ENCODE assay signal across 9 cellular contexts in genomic region chr7:76225379-76225778, GRCh38. TPM values are rescaled to one million over a fixed set of nuclear protein-coding genes. Genes with fewer than 3 reads are reported as not detected.
DNase-seq lines count a peak whose midpoint lies in the region; ATAC-seq and TF ChIP-seq lines count a peak whose summit lies in the region.
"Had no signal": no experiment of that assay in that cellular context is flagged by ENCODE, and none has a peak within 500 bp of the region (broad histone marks: within the 10 kb centered on the region; RNA-seq: fewer than 3 reads in every experiment).

No MANE protein-coding gene starts in this region.

- POLR2A ChIA-PET in activated CD4-positive, alpha-beta memory T cell treated with anti-CD3 and anti-CD28 coated beads for 36 hours (lab: Charles Lee) = no interaction called here

- H3K27ac Mint-ChIP-seq in activated CD4-positive, alpha-beta memory T cell treated with anti-CD3 and anti-CD28 coated beads for 36 hours = no peak overlapping the region

- no peak overlapping the region for H3K4me3 Mint-ChIP-seq in activated CD4-positive, alpha-beta memory T cell treated with anti-CD3 and anti-CD28 coated beads for 36 hours

- H3K4me3 ChIP-seq in dorsolateral prefrontal cortex = no peak overlapping the region

- CTCF ChIA-PET in activated CD4-positive, alpha-beta memory T cell treated with anti-CD3 and anti-CD28 coated beads for 36 hours (lab: Charles Lee) = interaction anchor here (1.1 kb wide), 1 partner anchor 66 kb away, joined by 3 read pairs; no protein-coding TSS in a partner anchor

- ATAC-seq in GM18498 (IDR thresholded peaks at IDR 0.05; ENCODE audit: unreplicated experiment) = no peak

- DNase-seq in AG08395 (ENCODE audit: low spot score) = peak; percentile 52
- DNase-seq in HuH-7.5 (ENCODE audit: low spot score) = peak; percentile 41
- peak; percentile 44 for DNase-seq in activated CD4-positive, alpha-beta memory T cell treated with anti-CD3 and anti-CD28 coated beads for 36 hours
- DNase-seq in glomerular visceral epithelial cell (ENCODE audit: extremely low spot score) = peak; percentile 16
- no peak for DNase-seq in COLO829 (ENCODE audit: low spot score)
- DNase-seq in H4 (ENCODE audit: low spot score) = no peak
- no peak for DNase-seq in dorsolateral prefrontal cortex
- DNase-seq: NCI-H526 treated with DMSO at 0.1 percent for 48 hours had no signal

- no peak overlapping the region for H3K27ac ChIP-seq in dorsolateral prefrontal cortex

- H3K4me1 Mint-ChIP-seq in activated CD4-positive, alpha-beta memory T cell treated with anti-CD3 and anti-CD28 coated beads for 36 hours (ENCODE audit: low read depth) = no peaks in the 10 kb centered on the region

- H3K9me3 Mint-ChIP-seq in activated CD4-positive, alpha-beta memory T cell treated with anti-CD3 and anti-CD28 coated beads for 36 hours = no peaks in the 10 kb centered on the region

- intact Hi-C loops in activated CD4-positive, alpha-beta memory T cell treated with anti-CD3 and anti-CD28 coated beads for 36 hours (cut with micrococcal nuclease) = no loop called here
- intact Hi-C loops in dorsolateral prefrontal cortex (cut with DNase I) = no loop called here

- peaks cover 37% of the 10 kb centered on the region for H3K27me3 Mint-ChIP-seq in activated CD4-positive, alpha-beta memory T cell treated with anti-CD3 and anti-CD28 coated beads for 36 hours

- TF ChIP-seq CTCF in dorsolateral prefrontal cortex (IDR thresholded peaks at IDR 0.05 in 54 of 56, conservative IDR thresholded peaks at IDR 0.05 in 2 of 56; ENCODE audit: low read depth in 1 of 56, partially characterized antibody in 56 of 56) = no peak

- no peaks in the 10 kb centered on the region for H3K36me3 Mint-ChIP-seq in activated CD4-positive, alpha-beta memory T cell treated with anti-CD3 and anti-CD28 coated beads for 36 hours

- H3K27me3 ChIP-seq in dorsolateral prefrontal cortex = peaks cover 0 to 4% (median 0%) of the 10 kb centered on the region in 45 donors

RNA-seq across cellular contexts. Expression of gene SRRM3, which starts 23.7 kb away (rescaled TPM):
- total RNA-seq in activated CD4-positive, alpha-beta memory T cell treated with anti-CD3 and anti-CD28 coated beads for 36 hours = not detected
- 3.8 and 4.8 TPM in 2 replicates for total RNA-seq in H4 (2014; rRNA removed; shearing (Covaris generic))
- 100 to 1,000 TPM in 66 of 120 experiments, 10 to 100 TPM in 54; 26.3 to 163 (median 102) TPM for total RNA-seq in dorsolateral prefrontal cortex

Comparison
In these comparisons a context has a peak if more than half of its experiments do, and no peak if none do; other contexts are left out.
1. DNase-seq: peak in AG08395 (single experiment), HuH-7.5 (single experiment), activated CD4-positive, alpha-beta memory T cell treated with anti-CD3 and anti-CD28 coated beads for 36 hours (single experiment) and glomerular visceral epithelial cell (single experiment); none in COLO829 (single experiment), H4 (single experiment) and dorsolateral prefrontal cortex (0 of 10).